In the genomic region with DNA sequence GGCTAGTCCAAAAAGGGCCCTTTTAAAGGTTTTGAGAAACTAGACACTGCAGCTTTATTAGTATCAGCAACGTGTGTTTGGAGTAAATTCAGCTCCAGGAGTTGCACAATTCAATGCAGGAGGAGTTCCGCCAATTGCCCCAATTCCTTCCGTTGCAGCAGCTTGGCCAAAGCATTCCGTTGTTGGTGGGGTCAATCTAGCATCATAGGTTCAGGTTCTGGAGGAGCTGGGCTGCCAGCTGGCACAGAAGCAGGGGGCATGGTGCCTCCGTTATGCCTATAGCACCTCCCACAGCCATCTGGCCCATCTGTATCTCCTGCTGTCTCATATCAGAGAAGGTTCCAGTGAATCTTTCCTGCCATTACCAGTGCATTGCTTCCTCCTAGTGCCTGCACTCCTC, we compare ENCODE assay signal across 1 cellular context.
TF ChIP-seq lines count a peak whose summit lies in the region.

No MANE protein-coding gene starts in this region.

TF ChIP-seq in HepG2, 621 proteins besides CTCF, POLR2A, EP300 and RAD21:
- TF ChIP-seq SAFB2 (CRISPR knock-in tag; IDR thresholded peaks at IDR 0.05; ENCODE audit: borderline replicate concordance, low read depth) (0 out of 2 replicates have a peak, but pooled peaks have one; percentile 27), ZNF891 (CRISPR knock-in tag; IDR thresholded peaks at IDR 0.05) (no peak), CEBPB (IDR thresholded peaks at IDR 0.05; ENCODE audit: borderline replicate concordance, low read depth, low read length) (0 out of 2 replicates have a peak, but pooled peaks have one; percentile 11)
